8 cellular contexts compared by ENCODE assay signal in genomic region chr7:129163875-129164544, GRCh38. TPM values are rescaled to one million over a fixed set of nuclear protein-coding genes. Genes with fewer than 3 reads are reported as not detected.
A peak's percentile ranks its signal among the peaks of the same experiment; 100 is the strongest.
DNase-seq lines count a peak whose midpoint lies in the region; ATAC-seq and TF ChIP-seq lines count a peak whose summit lies in the region.

No MANE protein-coding gene starts in this region.

- H2AFZ ChIP-seq in DND-41 (ENCODE audit: low read depth, low read length) (no peak overlapping the region), SK-N-SH (ENCODE audit: low read depth) (0 out of 2 replicates have a peak overlapping the region, but pooled peaks have one; percentile 21), fibroblast of lung (ENCODE audit: low read length) (no peak overlapping the region)

- H3K9ac ChIP-seq in DND-41 (ENCODE audit: low read depth, low read length) (no peak overlapping the region), SK-N-SH (no peak overlapping the region), fibroblast of lung (ENCODE audit: insufficient read depth, low read length) (no peak overlapping the region)

- TF ChIP-seq EP300 in Ishikawa (IDR thresholded peaks at IDR 0.05; ENCODE audit: borderline replicate concordance) = no peak
- no peak for TF ChIP-seq EP300 in SK-N-SH (IDR thresholded peaks at IDR 0.05; ENCODE audit: borderline replicate concordance in 1 of 2, low read depth in 1 of 2, low read length in 1 of 2)

- peak; percentile 83 for TF ChIP-seq CTCF in DND-41 (IDR thresholded peaks at IDR 0.05; ENCODE audit: borderline replicate concordance, extremely low read depth, low read length, poor library complexity, severe bottlenecking)
- TF ChIP-seq CTCF in SK-N-SH (IDR thresholded peaks at IDR 0.05) = peak; percentile 100
- TF ChIP-seq CTCF in fibroblast of lung (conservative IDR thresholded peaks at IDR 0.05 in 1 of 2, IDR thresholded peaks at IDR 0.05 in 1 of 2; ENCODE audit: low read depth in 1 of 2, low read length in 2 of 2) = peak; percentile 74 to 89

- TF ChIP-seq RAD21 in Ishikawa (IDR thresholded peaks at IDR 0.05; ENCODE audit: low read depth) (peak; percentile 71), SK-N-SH (IDR thresholded peaks at IDR 0.05; ENCODE audit: low read length) (peak; percentile 79)

- peak; percentile 71 for ATAC-seq in DND-41 (ENCODE audit: insufficient read depth, low read depth)
- no peak for ATAC-seq in HG02885 (IDR thresholded peaks at IDR 0.05; ENCODE audit: poor library complexity, unreplicated experiment)
- no peak for ATAC-seq in GM21423 (IDR thresholded peaks at IDR 0.05; ENCODE audit: unreplicated experiment)
- ATAC-seq in GM18907 (IDR thresholded peaks at IDR 0.05; ENCODE audit: unreplicated experiment) = no peak

- H3K27ac ChIP-seq in DND-41 (ENCODE audit: low read length) = no peak overlapping the region
- H3K27ac ChIP-seq in SK-N-SH (ENCODE audit: low read depth in 2 of 2, low read length in 1 of 2) = no peak overlapping the region
- no peak overlapping the region for H3K27ac ChIP-seq in fibroblast of lung (ENCODE audit: insufficient read depth, low read length)

- H3K4me1 ChIP-seq in DND-41 (ENCODE audit: insufficient read depth, low read length) (no peaks in the 10 kb centered on the region), SK-N-SH (ENCODE audit: control insufficient read depth in 1 of 2, insufficient read depth in 2 of 2, low read depth in 1 of 2, low read length in 1 of 2) (peaks cover 0 to 10% of the 10 kb centered on the region in 2 experiments; a peak in 1 of 4 replicates), fibroblast of lung (ENCODE audit: control insufficient read depth, extremely low read depth, insufficient read depth, low read length) (no peaks in the 10 kb centered on the region)

- H3F3A ChIP-seq in SK-N-SH (replicated peaks; ENCODE audit: insufficient read depth) = no peaks in the 10 kb centered on the region

- H4K20me1 ChIP-seq in DND-41 (ENCODE audit: insufficient read depth, low read length) (no peaks in the 10 kb centered on the region), SK-N-SH (ENCODE audit: insufficient read depth) (no peaks in the 10 kb centered on the region), fibroblast of lung (ENCODE audit: control insufficient read depth, extremely low read depth, insufficient read depth, low read length) (no peaks in the 10 kb centered on the region)

- H3K27me3 ChIP-seq in DND-41 (ENCODE audit: insufficient read depth, low read length, poor library complexity) (no peaks in the 10 kb centered on the region), SK-N-SH (ENCODE audit: insufficient read depth) (no peaks in the 10 kb centered on the region), fibroblast of lung (ENCODE audit: control insufficient read depth, insufficient read depth, low read length) (peaks cover 15% of the 10 kb centered on the region)

- no peaks in the 10 kb centered on the region for H3K79me2 ChIP-seq in DND-41 (ENCODE audit: insufficient read depth, low read length)
- no peaks in the 10 kb centered on the region for H3K79me2 ChIP-seq in SK-N-SH (ENCODE audit: insufficient read depth)
- H3K79me2 ChIP-seq in fibroblast of lung (ENCODE audit: control insufficient read depth, insufficient read depth, low read length) = no peaks in the 10 kb centered on the region

- no peaks in the 10 kb centered on the region for H3K9me2 ChIP-seq in SK-N-SH

- POLR2A ChIA-PET in SK-N-SH (lab: Yijun Ruan, JAX) = interaction anchor here (0.6 to 1.2 kb wide), 3 partner anchors 46 to 827 kb away, joined by 3 to 6 read pairs (median 4); no protein-coding TSS in a partner anchor

- CTCF ChIA-PET in SK-N-SH (lab: Yijun Ruan, JAX) = interaction anchor here (0.6 to 15.6 kb wide), 81 partner anchors 9 to 781 kb away, joined by 3 to 385 read pairs (median 4); partner anchors contain the start of genes AHCYL2, SMO and TSPAN33

- H3K9me3 ChIP-seq in DND-41 (ENCODE audit: insufficient read depth, low read length, severe bottlenecking) = no peaks in the 10 kb centered on the region
- no peaks in the 10 kb centered on the region for H3K9me3 ChIP-seq in SK-N-SH
- no peaks in the 10 kb centered on the region for H3K9me3 ChIP-seq in fibroblast of lung (ENCODE audit: control insufficient read depth, insufficient read depth, low read depth, low read length)

- no peak for DNase-seq in DND-41
- DNase-seq in SK-N-SH = peak; percentile 76
- peak; percentile 51 to 83 for DNase-seq in fibroblast of lung (ENCODE audit: low read depth in 2 of 2)
- peak; percentile 60 for DNase-seq in renal cortical epithelial cell (ENCODE audit: low read depth)

- H3K4me3 ChIP-seq in DND-41 (ENCODE audit: low read depth in 1 of 2, low read length in 2 of 2) (no peak overlapping the region), SK-N-SH (ENCODE audit: low read depth in 2 of 2, low read length in 1 of 2) (no peak overlapping the region; a peak in 1 of 4 replicates), fibroblast of lung (replicated peaks in 1 of 4; ENCODE audit: control extremely low read depth in 1 of 4, insufficient read depth in 1 of 4, low read depth in 3 of 4, low read length in 4 of 4) (no peak overlapping the region)

- no peak overlapping the region for H3K4me2 ChIP-seq in DND-41 (ENCODE audit: insufficient read depth, low read length)
- H3K4me2 ChIP-seq in SK-N-SH = no peak overlapping the region
- H3K4me2 ChIP-seq in fibroblast of lung (ENCODE audit: extremely low read depth, insufficient read depth, low read length) = no peak overlapping the region

- 64% methylated on average over 11 of the region's 11 CpGs for WGBS in SK-N-SH (ENCODE audit: low lambda C conversion rate)

- H3K36me3 ChIP-seq in DND-41 (ENCODE audit: insufficient read depth, low read length) (no peaks in the 10 kb centered on the region), SK-N-SH (replicated peaks in 1 of 2; ENCODE audit: control insufficient read depth in 1 of 2, insufficient read depth in 2 of 2, low read length in 1 of 2) (no peaks in the 10 kb centered on the region), fibroblast of lung (ENCODE audit: control insufficient read depth, insufficient read depth, low read length) (no peaks in the 10 kb centered on the region)

TF ChIP-seq in SK-N-SH, 30 proteins besides CTCF, POLR2A, EP300 and RAD21:
- TF ChIP-seq TAF1 (IDR thresholded peaks at IDR 0.05; ENCODE audit: borderline replicate concordance, low read depth, low read length) = no peak
- no peak for TF ChIP-seq TCF12 (IDR thresholded peaks at IDR 0.05)
- TF ChIP-seq CHD2 (IDR thresholded peaks at IDR 0.05; ENCODE audit: low read length, partially characterized antibody) = no peak
- TF ChIP-seq SMC3 (IDR thresholded peaks at IDR 0.05; ENCODE audit: low read depth, low read length) = peak; percentile 69
TF ChIP-seq in SK-N-SH: peak in this region for 1.

RNA-seq across cellular contexts. Expression of gene TSPAN33, which starts 19.5 kb away (rescaled TPM):
- polyA plus RNA-seq in SK-N-SH (2012; rRNA removed) (6.9 and 7.2 TPM in 2 replicates), fibroblast of lung (0.25 and 0.36 TPM in 2 replicates)
- 4.4 and 6.6 TPM in 2 replicates for polyA plus RNA-seq in SK-N-SH (2012; cell fraction: cytosol; rRNA removed)
- 5.0 and 5.2 TPM in 2 replicates for polyA plus RNA-seq in SK-N-SH (2012; cell fraction: nucleus; rRNA removed)
- total RNA-seq in fibroblast of lung (0.17 and 0.77 TPM in 2 replicates), renal cortical epithelial cell (12.0 and 22.7 TPM in 2 replicates)
- polyA plus RNA-seq in fibroblast of lung (2012) = 0.21 and 0.33 TPM in 2 replicates
- not detected in 2 replicates for polyA minus RNA-seq in fibroblast of lung (ENCODE audit: low replicate concordance)

RNA-seq across cellular contexts. Expression of gene SMO, which starts 24.4 kb away (rescaled TPM):
- polyA plus RNA-seq in SK-N-SH (2012; rRNA removed) (34.5 and 37.0 TPM in 2 replicates), fibroblast of lung (4.5 and 6.4 TPM in 2 replicates)
- 13.5 and 23.1 TPM in 2 replicates for polyA plus RNA-seq in SK-N-SH (2012; cell fraction: cytosol; rRNA removed)
- 75.6 and 79.8 TPM in 2 replicates for polyA plus RNA-seq in SK-N-SH (2012; cell fraction: nucleus; rRNA removed)
- total RNA-seq in fibroblast of lung (12.6 and 23.6 TPM in 2 replicates), renal cortical epithelial cell (6.3 and 26.0 TPM in 2 replicates)
- 5.5 and 7.7 TPM in 2 replicates for polyA plus RNA-seq in fibroblast of lung (2012)
- polyA minus RNA-seq in fibroblast of lung (ENCODE audit: low replicate concordance) = 28.9 and 45.9 TPM in 2 replicates
